21 cellular contexts compared by ENCODE assay signal in genomic region chr2:3125761-3126130, GRCh38.
DNase-seq lines count a peak whose midpoint lies in the region; ATAC-seq, FAIRE-seq and TF ChIP-seq lines count a peak whose summit lies in the region.
"Had no signal": no experiment of that assay in that cellular context is flagged by ENCODE, and none has a peak within 500 bp of the region (broad histone marks: within the 10 kb centered on the region; RNA-seq: fewer than 3 reads in every experiment).

No MANE protein-coding gene starts in this region.

- TF ChIP-seq POLR2A in HepG2 (IDR thresholded peaks at IDR 0.05; ENCODE audit: insufficient read depth in 1 of 2, low read depth in 2 of 2, low read length in 2 of 2) (no peak), sigmoid colon (IDR thresholded peaks at IDR 0.05) (no peak)

- intact Hi-C loops in HepG2 (cut with micrococcal nuclease; ENCODE audit: unreplicated experiment) (no loop called here), sigmoid colon (cut with DNase I) (no loop called here)

- H4K20me1 ChIP-seq in HepG2 (ENCODE audit: insufficient read depth, low read length), result no peaks in the 10 kb centered on the region

- 54% methylated on average over 10 of the region's 10 CpGs for WGBS in HepG2 (ENCODE audit: low lambda C conversion rate)
- 88 to 93% methylated on average over 10 of the region's 10 CpGs for WGBS in sigmoid colon, 2 donors

- H3K36me3 ChIP-seq in H7 (replicated peaks; ENCODE audit: control insufficient read depth, insufficient read depth, low read length), result no peaks in the 10 kb centered on the region
- H3K36me3 ChIP-seq in HepG2 (replicated peaks in 1 of 2; ENCODE audit: control insufficient read depth in 1 of 2, insufficient read depth in 2 of 2, low read length in 2 of 2), result no peaks in the 10 kb centered on the region
- no peaks in the 10 kb centered on the region for H3K36me3 ChIP-seq in sigmoid colon
- H3K36me3 ChIP-seq: MG63 had no signal

- no peak overlapping the region for H2AFZ ChIP-seq in HepG2 (ENCODE audit: low read length)
- H2AFZ ChIP-seq: PC-9 had no signal

- no peak overlapping the region for H3K4me2 ChIP-seq in HepG2 (ENCODE audit: low read depth, low read length)
- H3K4me2 ChIP-seq: KMS-11, PC-9 had no signal

- no peak for TF ChIP-seq RAD21 in HepG2 (CRISPR knock-in tag; IDR thresholded peaks at IDR 0.05)

- H3K79me2 ChIP-seq in HepG2 (ENCODE audit: insufficient read depth, low read length), result no peaks in the 10 kb centered on the region

- H3K4me1 ChIP-seq in HepG2 (ENCODE audit: insufficient read depth, low read length) (no peaks in the 10 kb centered on the region), sigmoid colon (no peaks in the 10 kb centered on the region)

- CTCF ChIA-PET in HepG2 (lab: Yijun Ruan, JAX; ENCODE audit: low intra/inter-chr PET ratio, low total read pairs), result no interaction called here

- H3K27ac ChIP-seq in angular gyrus (ENCODE audit: low read depth, low read length), result peak overlapping the region; percentile 78
- H3K27ac ChIP-seq in HepG2 (ENCODE audit: extremely low read length, insufficient read depth, low read length), result no peak overlapping the region
- H3K27ac ChIP-seq in sigmoid colon, result no peak overlapping the region
- H3K27ac ChIP-seq: KMS-11, PC-9 had no signal

- peak; percentile 29 for ATAC-seq in HepG2
- ATAC-seq: HCT116, Right ventricle myocardium inferior had no signal

- no peak overlapping the region for H3K9ac ChIP-seq in HepG2 (ENCODE audit: insufficient read depth, low read depth, low read length)
- H3K9ac ChIP-seq: KMS-11 had no signal

- TF ChIP-seq EP300 in HepG2 (IDR thresholded peaks at IDR 0.05; ENCODE audit: low read depth in 2 of 2, low read length in 2 of 2), result no peak
- no peak for TF ChIP-seq EP300 in HepG2 (CRISPR knock-in tag; IDR thresholded peaks at IDR 0.05; ENCODE audit: borderline replicate concordance)
- TF ChIP-seq EP300 in sigmoid colon (IDR thresholded peaks at IDR 0.05), result no peak

- no peak for TF ChIP-seq CTCF in HepG2 (CRISPR knock-in tag; IDR thresholded peaks at IDR 0.05)
- TF ChIP-seq CTCF in sigmoid colon (IDR thresholded peaks at IDR 0.05), result no peak

- DNase-seq in H7 (peak; percentile 8), HepG2 (ENCODE audit: low spot score) (no peak), sigmoid colon (peak; percentile 58), COLO668 (lab: John Stamatoyannopoulos, UW; ENCODE audit: unreplicated experiment) (no peak), globus pallidus (ENCODE audit: low spot score) (no peak), LoVo (ENCODE audit: low spot score) (no peak)
- DNase-seq: ACHN, DMS79 treated with DMSO at 0.1 percent for 48 hours, MG63, NCI-H1092 treated with DMSO at 0.1 percent for 48 hours, NCI-H187, NCI-H446, NCI-H748 treated with DMSO at 0.1 percent for 48 hours, PC-9 had no signal

- no peaks in the 10 kb centered on the region for H3K27me3 ChIP-seq in H7 (ENCODE audit: control insufficient read depth, insufficient read depth, low read length)
- no peaks in the 10 kb centered on the region; a peak in 1 of 5 replicates for H3K27me3 ChIP-seq in HepG2 (ENCODE audit: control insufficient read depth in 1 of 2, insufficient read depth in 2 of 2, low read length in 2 of 2)
- H3K27me3 ChIP-seq in sigmoid colon, result no peaks in the 10 kb centered on the region
- H3K27me3 ChIP-seq: MG63 had no signal

- H3K4me3 ChIP-seq in H7 (ENCODE audit: insufficient read depth, low read depth, low read length) (no peak overlapping the region), HepG2 (replicated peaks in 1 of 3; ENCODE audit: insufficient read depth in 1 of 3, low read depth in 2 of 3, low read length in 3 of 3) (no peak overlapping the region), sigmoid colon (no peak overlapping the region)
- H3K4me3 ChIP-seq: MG63, PC-9 had no signal

- in situ Hi-C loops in HepG2 (cut with HindIII; ENCODE audit: extremely low pct_ligation_motif_present, low pct_unique_long_range_greater_than_20kb), result no loop called here

- POLR2A ChIA-PET in HepG2 (lab: Yijun Ruan, JAX), result no interaction called here

- H3K9me3 ChIP-seq in HepG2 (ENCODE audit: low read length) (no peaks in the 10 kb centered on the region), sigmoid colon (peaks cover 0 to 2% (median 0%) of the 10 kb centered on the region in 4 donors)
- H3K9me3 ChIP-seq: MG63 had no signal

- no TSS peak for BruUV-seq in HepG2 (replicated peaks; lab: Mats Ljungman, UMichigan)

- FAIRE-seq in HepG2 (lab: Jason Lieb, UNC), result no peak
- FAIRE-seq: D721Med, G401.6, GM12892 had no signal

TF ChIP-seq in HepG2, 621 proteins besides CTCF, POLR2A, EP300 and RAD21:
- TF ChIP-seq JDP2 (CRISPR knock-in tag; IDR thresholded peaks at IDR 0.05; ENCODE audit: borderline replicate concordance), result no peak
- no peak for TF ChIP-seq ETV5 (CRISPR knock-in tag; IDR thresholded peaks at IDR 0.05; ENCODE audit: borderline replicate concordance)
- TF ChIP-seq GRHL1 (CRISPR knock-in tag; conservative IDR thresholded peaks at IDR 0.05), result no peak
- TF ChIP-seq, protein P1, sequence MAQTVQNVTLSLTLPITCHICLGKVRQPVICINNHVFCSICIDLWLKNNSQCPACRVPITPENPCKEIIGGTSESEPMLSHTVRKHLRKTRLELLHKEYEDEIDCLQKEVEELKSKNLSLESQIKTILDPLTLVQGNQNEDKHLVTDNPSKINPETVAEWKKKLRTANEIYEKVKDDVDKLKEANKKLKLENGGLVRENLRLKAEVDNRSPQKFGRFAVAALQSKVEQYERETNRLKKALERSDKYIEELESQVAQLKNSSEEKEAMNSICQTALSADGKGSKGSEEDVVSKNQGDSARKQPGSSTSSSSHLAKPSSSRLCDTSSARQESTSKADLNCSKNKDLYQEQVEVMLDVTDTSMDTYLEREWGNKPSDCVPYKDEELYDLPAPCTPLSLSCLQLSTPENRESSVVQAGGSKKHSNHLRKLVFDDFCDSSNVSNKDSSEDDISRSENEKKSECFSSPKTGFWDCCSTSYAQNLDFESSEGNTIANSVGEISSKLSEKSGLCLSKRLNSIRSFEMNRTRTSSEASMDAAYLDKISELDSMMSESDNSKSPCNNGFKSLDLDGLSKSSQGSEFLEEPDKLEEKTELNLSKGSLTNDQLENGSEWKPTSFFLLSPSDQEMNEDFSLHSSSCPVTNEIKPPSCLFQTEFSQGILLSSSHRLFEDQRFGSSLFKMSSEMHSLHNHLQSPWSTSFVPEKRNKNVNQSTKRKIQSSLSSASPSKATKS (CRISPR knock-in tag; IDR thresholded peaks at IDR 0.05), result no peak

Comparison
In these comparisons a context has a peak if more than half of its experiments do, and no peak if none do; other contexts are left out.
1. DNase-seq: peak in H7 (single experiment) and sigmoid colon (single experiment); none in HepG2 (single experiment), COLO668 (single experiment), globus pallidus (single experiment) and LoVo (single experiment).